Comparison of ENCODE assay signal across 8 cellular contexts in the genomic region with DNA sequence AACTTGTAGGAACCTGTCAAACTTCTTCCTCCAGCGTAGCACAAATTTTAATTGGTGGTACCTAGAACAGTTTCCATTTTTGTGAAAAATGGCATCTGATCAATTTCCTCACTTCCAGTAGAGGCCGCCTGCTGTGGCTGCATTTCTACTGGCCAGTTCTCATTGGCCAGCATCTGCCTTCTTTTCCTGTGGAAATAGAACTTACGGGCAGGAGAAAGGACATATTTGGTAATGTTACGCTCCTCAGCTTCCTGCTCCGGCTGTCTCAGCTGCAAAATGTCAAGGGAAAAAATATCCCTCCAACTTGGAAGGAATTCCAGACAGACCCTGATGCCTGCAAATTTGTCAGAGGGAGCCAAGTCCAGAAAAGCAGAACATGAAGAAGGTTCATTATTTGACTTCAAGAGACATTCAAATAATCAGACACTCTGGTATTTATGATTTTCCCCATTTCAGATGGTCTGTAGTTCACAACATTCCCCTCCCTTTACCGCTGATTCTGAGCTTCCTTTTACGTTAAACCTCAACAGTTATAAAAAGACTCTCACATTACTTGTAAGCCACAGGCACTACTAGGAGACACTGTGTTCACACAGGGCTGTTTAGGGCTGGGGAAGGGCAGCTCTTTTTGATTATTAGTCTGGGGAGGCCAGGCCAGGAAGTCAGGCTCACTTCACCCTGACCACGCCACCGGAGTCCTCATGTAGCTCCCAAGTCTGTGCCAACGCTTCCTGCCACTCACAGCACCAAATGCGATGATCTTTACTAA.
DNase-seq lines count a peak whose midpoint lies in the region; ATAC-seq and TF ChIP-seq lines count a peak whose summit lies in the region.

No MANE protein-coding gene starts in this region.

- peaks cover 45% of the 10 kb centered on the region for H3K4me1 Mint-ChIP-seq in neural crest cell

- no peaks in the 10 kb centered on the region for H3K36me3 ChIP-seq in ACC112 (ENCODE audit: insufficient read depth, low read length)

- H3K4me3 Mint-ChIP-seq in neural crest cell: no peak overlapping the region

- H3K27ac ChIP-seq in ACC112 (ENCODE audit: low read depth, low read length): peak overlapping the region; percentile 98

- peak overlapping the region; percentile 62 for H2AFZ ChIP-seq in ACC112 (ENCODE audit: low read length, unreplicated experiment)

- H3K4me1 ChIP-seq in ACC112 (ENCODE audit: control insufficient read depth, insufficient read depth, low read length, unreplicated experiment): peaks cover 32% of the 10 kb centered on the region

- peaks cover 3% of the 10 kb centered on the region for H3K36me3 Mint-ChIP-seq in neural crest cell (ENCODE audit: low read depth)

- peak; percentile 13 for DNase-seq in NOMO-1 treated with dmso at 0.1 percent for 144 hours (lab: John Stamatoyannopoulos, UW; ENCODE audit: unreplicated experiment)
- peak; percentile 83 for DNase-seq in fibroblast of gingiva (ENCODE audit: low read depth)
- DNase-seq in neural crest cell (ENCODE audit: low read depth, low spot score): no peak
- no peak for DNase-seq in iPS-NIHi11 (ENCODE audit: low spot score)
- no peak for DNase-seq in stimulated activated CD4-positive, alpha-beta T cell treated with anti-CD3 and anti-CD28 coated beads, Interleukin-4, amount 100 ng/mL, for 1 hour

- no peak for TF ChIP-seq CTCF in neural crest cell (conservative IDR thresholded peaks at IDR 0.05)

- H3K27me3 ChIP-seq in ACC112 (ENCODE audit: insufficient read depth, low read length): no peaks in the 10 kb centered on the region

- ATAC-seq in GM19035 (IDR thresholded peaks at IDR 0.05; ENCODE audit: unreplicated experiment) (no peak), HG03159 (IDR thresholded peaks at IDR 0.05; ENCODE audit: unreplicated experiment) (no peak)

- peak overlapping the region; percentile 2 for H3K27ac Mint-ChIP-seq in neural crest cell (ENCODE audit: unreplicated experiment)

- H3K4me3 ChIP-seq in ACC112 (ENCODE audit: low read depth, low read length): no peak overlapping the region

- peaks cover 4% of the 10 kb centered on the region for H3K9me3 Mint-ChIP-seq in neural crest cell

- no peaks in the 10 kb centered on the region for H3K27me3 Mint-ChIP-seq in neural crest cell (ENCODE audit: low read depth)

- H3K79me2 ChIP-seq in ACC112 (ENCODE audit: control insufficient read depth, insufficient read depth, low read length, unreplicated experiment): no peaks in the 10 kb centered on the region

Comparison
In these comparisons a context has a peak if more than half of its experiments do, and no peak if none do; other contexts are left out.
1. DNase-seq: peak in NOMO-1 treated with dmso at 0.1 percent for 144 hours (single experiment) and fibroblast of gingiva (single experiment); none in neural crest cell (single experiment), iPS-NIHi11 (single experiment) and stimulated activated CD4-positive, alpha-beta T cell treated with anti-CD3 and anti-CD28 coated beads, Interleukin-4, amount 100 ng/mL, for 1 hour (single experiment).